ENCODE assay signal across 20 cellular contexts in genomic region chr9:93013856-93014582, GRCh38. TPM values are rescaled to one million over a fixed set of nuclear protein-coding genes. Genes with fewer than 3 reads are reported as not detected.
A peak's percentile ranks its signal among the peaks of the same experiment; 100 is the strongest.
DNase-seq lines count a peak whose midpoint lies in the region; ATAC-seq and TF ChIP-seq lines count a peak whose summit lies in the region.
"Had no signal": no experiment of that assay in that cellular context is flagged by ENCODE, and none has a peak within 500 bp of the region (broad histone marks: within the 10 kb centered on the region; RNA-seq: fewer than 3 reads in every experiment).

No MANE protein-coding gene starts in this region.

- H3K4me1 Mint-ChIP-seq in activated CD4-positive, alpha-beta T cell treated with anti-CD3 and anti-CD28 coated beads, Interleukin-2, amount 10 ng/mL, durations not matched to agents 7 days and 5 days, result peaks cover 15% of the 10 kb centered on the region
- peaks cover 20% of the 10 kb centered on the region; the same call in 2 of the 3 replicates for H3K4me1 Mint-ChIP-seq in GM23338
- peaks cover 19% of the 10 kb centered on the region for H3K4me1 Mint-ChIP-seq in central memory CD8-positive, alpha-beta T cell
- H3K4me1 Mint-ChIP-seq: nephron had no signal

- no peaks in the 10 kb centered on the region for H3K27me3 Mint-ChIP-seq in activated CD4-positive, alpha-beta T cell treated with anti-CD3 and anti-CD28 coated beads, Interleukin-2, amount 10 ng/mL, durations not matched to agents 7 days and 5 days
- peaks cover 11% of the 10 kb centered on the region for H3K27me3 Mint-ChIP-seq in GM23338 (ENCODE audit: insufficient read depth, low read depth, poor library complexity)
- H3K27me3 Mint-ChIP-seq in central memory CD8-positive, alpha-beta T cell, result no peaks in the 10 kb centered on the region

- peaks cover 64% of the 10 kb centered on the region for H3K36me3 Mint-ChIP-seq in activated CD4-positive, alpha-beta T cell treated with anti-CD3 and anti-CD28 coated beads, Interleukin-2, amount 10 ng/mL, durations not matched to agents 7 days and 5 days (ENCODE audit: low read depth)
- H3K36me3 Mint-ChIP-seq in GM23338 (ENCODE audit: low read depth), result no peaks in the 10 kb centered on the region
- peaks cover 76% of the 10 kb centered on the region for H3K36me3 Mint-ChIP-seq in central memory CD8-positive, alpha-beta T cell (ENCODE audit: insufficient read depth)

- no peak overlapping the region for H2AFZ ChIP-seq in GM23338
- H2AFZ ChIP-seq: GM23248 had no signal

- H3K9me2 ChIP-seq in GM23338 (ENCODE audit: insufficient read depth), result no peaks in the 10 kb centered on the region

- TF ChIP-seq CTCF in GM23338 (conservative IDR thresholded peaks at IDR 0.05; ENCODE audit: low read depth in 2 of 2) (no peak), neutrophil (IDR thresholded peaks at IDR 0.05) (no peak)

- no peak overlapping the region for H3K4me3 Mint-ChIP-seq in activated CD4-positive, alpha-beta T cell treated with anti-CD3 and anti-CD28 coated beads, Interleukin-2, amount 10 ng/mL, durations not matched to agents 7 days and 5 days
- no peak overlapping the region for H3K4me3 Mint-ChIP-seq in GM23338
- no peak overlapping the region for H3K4me3 Mint-ChIP-seq in central memory CD8-positive, alpha-beta T cell
- H3K4me3 Mint-ChIP-seq: nephron had no signal

- H3K9me3 ChIP-seq in neutrophil, result no peaks in the 10 kb centered on the region
- H3K9me3 ChIP-seq: Caco-2, esophagus muscularis mucosa had no signal

- H3K4me2 ChIP-seq in GM23338, result no peak overlapping the region

- H3K4me3 ChIP-seq in GM23338 (no peak overlapping the region), neutrophil (ENCODE audit: low read depth in 1 of 2, low read length in 1 of 2) (no peak overlapping the region)
- H3K4me3 ChIP-seq: esophagus muscularis mucosa, GM23248 had no signal

- DNase-seq in activated CD4-positive, alpha-beta T cell treated with anti-CD3 and anti-CD28 coated beads, Interleukin-2, amount 10 ng/mL, durations not matched to agents 7 days and 5 days, result no peak
- DNase-seq in activated CD4-positive, alpha-beta T cell treated with anti-CD3 and anti-CD28 coated beads for 1 hour, result no peak
- peak; percentile 67 for DNase-seq in GM23338 (ENCODE audit: low spot score)
- DNase-seq in central memory CD8-positive, alpha-beta T cell (ENCODE audit: low spot score in 2 of 2), result no peak
- DNase-seq in LoVo (ENCODE audit: low spot score), result no peak
- no peak for DNase-seq in NCI-H1436 (lab: John Stamatoyannopoulos, UW)
- DNase-seq: Caco-2, GDM1, GM23248, Kasumi-1, NCI-H1417, NCI-H446 treated with DMSO at 0.1 percent for 48 hours, SHP77 treated with DMSO at 0.1 percent for 48 hours had no signal

- H4K20me1 ChIP-seq in GM23338 (replicated peaks; ENCODE audit: insufficient read depth), result no peaks in the 10 kb centered on the region

- no peaks in the 10 kb centered on the region for H3F3A ChIP-seq in GM23338 (replicated peaks; ENCODE audit: low read depth)

- H3K27me3 ChIP-seq in GM23338 (ENCODE audit: insufficient read depth) (no peaks in the 10 kb centered on the region), neutrophil (no peaks in the 10 kb centered on the region)

- POLR2A ChIA-PET in activated CD4-positive, alpha-beta T cell treated with anti-CD3 and anti-CD28 coated beads, Interleukin-2, amount 10 ng/mL, durations not matched to agents 7 days and 5 days (lab: Charles Lee), result no interaction called here

- no peaks in the 10 kb centered on the region for H3K9me3 Mint-ChIP-seq in activated CD4-positive, alpha-beta T cell treated with anti-CD3 and anti-CD28 coated beads, Interleukin-2, amount 10 ng/mL, durations not matched to agents 7 days and 5 days
- no peaks in the 10 kb centered on the region for H3K9me3 Mint-ChIP-seq in GM23338
- no peaks in the 10 kb centered on the region for H3K9me3 Mint-ChIP-seq in central memory CD8-positive, alpha-beta T cell
- H3K9me3 Mint-ChIP-seq: nephron had no signal

- H3K79me2 ChIP-seq in GM23338 (replicated peaks; ENCODE audit: insufficient read depth), result no peaks in the 10 kb centered on the region

- H3K4me1 ChIP-seq in GM23338 (ENCODE audit: insufficient read depth) (no peaks in the 10 kb centered on the region; the same call in 1 of the 2 replicates), neutrophil (ENCODE audit: control insufficient read depth in 1 of 2, insufficient read depth in 1 of 2, low read depth in 1 of 2, low read length in 1 of 2) (no peaks in the 10 kb centered on the region)
- H3K4me1 ChIP-seq: Caco-2, esophagus muscularis mucosa had no signal

- H3K36me3 ChIP-seq in GM23338 (ENCODE audit: insufficient read depth) (no peaks in the 10 kb centered on the region), neutrophil (peaks cover 99% of the 10 kb centered on the region)

- ATAC-seq in GM23338, result peak; percentile 16; the same call in 2 of the 3 replicates
- ATAC-seq in central memory CD8-positive, alpha-beta T cell (replicated peaks; ENCODE audit: extremely low read depth, poor library complexity, severe bottlenecking), result no peak
- no peak for ATAC-seq in GM21381 (IDR thresholded peaks at IDR 0.05; ENCODE audit: unreplicated experiment)

- H3K27ac ChIP-seq in GM23338 (ENCODE audit: low read depth) (no peak overlapping the region), neutrophil (peak overlapping the region; percentile 18)
- H3K27ac ChIP-seq: esophagus muscularis mucosa, GM23248 had no signal

- H3K27ac Mint-ChIP-seq in activated CD4-positive, alpha-beta T cell treated with anti-CD3 and anti-CD28 coated beads, Interleukin-2, amount 10 ng/mL, durations not matched to agents 7 days and 5 days, result peak overlapping the region; percentile 58
- H3K27ac Mint-ChIP-seq in GM23338, result peak overlapping the region; percentile 31; the same call in 1 of the 2 replicates
- H3K27ac Mint-ChIP-seq in central memory CD8-positive, alpha-beta T cell (ENCODE audit: low read depth), result peak overlapping the region; percentile 55

- CTCF ChIA-PET in activated CD4-positive, alpha-beta T cell treated with anti-CD3 and anti-CD28 coated beads, Interleukin-2, amount 10 ng/mL, durations not matched to agents 7 days and 5 days (lab: Charles Lee), result interaction anchor here (0.9 to 4.4 kb wide), 3 partner anchors 11 to 94 kb away, joined by 3 to 25 read pairs (median 11); no protein-coding TSS in a partner anchor

TF ChIP-seq in GM23338, 12 proteins besides CTCF, POLR2A, EP300 and RAD21:
- TF ChIP-seq EZH2phosphoT487 (IDR thresholded peaks at IDR 0.05; ENCODE audit: unreplicated experiment), result no peak
- TF ChIP-seq STAT1 (IDR thresholded peaks at IDR 0.05; ENCODE audit: unreplicated experiment), result no peak
- TF ChIP-seq ETS1 (IDR thresholded peaks at IDR 0.05), result no peak
- no peak for TF ChIP-seq CREB1 (CRISPR knock-in tag; IDR thresholded peaks at IDR 0.05; ENCODE audit: low read depth)
- no peak for TF ChIP-seq POLR2AphosphoS5 (IDR thresholded peaks at IDR 0.05; ENCODE audit: low read depth)
- TF ChIP-seq EZH2 (IDR thresholded peaks at IDR 0.05; ENCODE audit: low read depth, unreplicated experiment), result no peak

RNA-seq across cellular contexts. Expression of gene SUSD3, which starts 44.5 kb away (rescaled TPM):
- 10 to 100 TPM; 81.1 to 85.8 TPM for total RNA-seq in activated CD4-positive, alpha-beta T cell treated with anti-CD3 and anti-CD28 coated beads, Interleukin-2, amount 10 ng/mL, durations not matched to agents 7 days and 5 days
- 13.5 and 20.1 TPM in 2 replicates for total RNA-seq in GM23338 (2014; rRNA removed; shearing (Covaris generic))
- polyA plus RNA-seq in GM23338 (2016; fragmentation: Nextera tagmentation; extraction: Ambion mirVana), result 6.9 and 8.3 TPM in 2 replicates
- total RNA-seq: dermis microvascular lymphatic vessel endothelial cell, glomerular endothelial cell, lung microvascular endothelial cell had no signal
- polyA plus RNA-seq: GM23248 had no signal
